Comparison of ENCODE assay signal across 15 cellular contexts in the genomic region with DNA sequence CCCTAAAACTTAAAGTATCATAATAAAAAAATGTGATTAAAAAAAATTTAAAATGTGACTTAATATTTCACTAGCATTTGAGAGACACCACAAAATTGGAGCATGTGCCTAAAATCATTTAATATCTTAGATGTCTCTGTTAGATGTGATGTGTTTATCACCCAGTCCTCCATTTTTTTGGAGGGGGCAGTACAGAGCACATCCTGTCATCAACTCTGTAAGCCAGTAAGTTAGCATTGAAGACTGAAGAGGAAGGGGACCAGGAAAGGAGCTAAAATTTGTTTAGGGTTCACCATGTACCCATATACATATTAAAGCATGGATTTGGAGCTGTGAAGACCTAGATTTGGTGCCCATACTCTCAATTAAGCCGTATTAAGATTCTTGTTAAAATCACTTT. TPM values are rescaled to one million over a fixed set of nuclear protein-coding genes. Genes with fewer than 3 reads are reported as not detected.
DNase-seq lines count a peak whose midpoint lies in the region; ATAC-seq, FAIRE-seq and TF ChIP-seq lines count a peak whose summit lies in the region.
"Had no signal": no experiment of that assay in that cellular context is flagged by ENCODE, and none has a peak within 500 bp of the region (broad histone marks: within the 10 kb centered on the region; RNA-seq: fewer than 3 reads in every experiment).

No MANE protein-coding gene starts in this region.

- CTCF ChIA-PET in HepG2 (lab: Yijun Ruan, JAX; ENCODE audit: low intra/inter-chr PET ratio, low total read pairs): no interaction called here

- FAIRE-seq in HepG2 (lab: Jason Lieb, UNC): no peak

- H3K4me1 ChIP-seq in HepG2 (ENCODE audit: insufficient read depth, low read length): peaks cover 6% of the 10 kb centered on the region; the same call in 1 of the 2 replicates
- H3K4me1 ChIP-seq in right lobe of liver: peaks cover 0 to 5% (median 0%) of the 10 kb centered on the region in 4 donors
- no peaks in the 10 kb centered on the region for H3K4me1 ChIP-seq in MM.1S (ENCODE audit: low read length)
- no peaks in the 10 kb centered on the region for H3K4me1 ChIP-seq in smooth muscle cell (ENCODE audit: low read depth)

- in situ Hi-C loops in HepG2 (cut with HindIII; ENCODE audit: extremely low pct_ligation_motif_present, low pct_unique_long_range_greater_than_20kb): no loop called here

- H3K4me2 ChIP-seq in HepG2 (ENCODE audit: low read depth, low read length) (no peak overlapping the region), MM.1S (ENCODE audit: low read depth, low read length) (no peak overlapping the region), smooth muscle cell (no peak overlapping the region)

- no peaks in the 10 kb centered on the region for H3K9me2 ChIP-seq in MM.1S (replicated peaks; ENCODE audit: insufficient read depth, low read length)

- TF ChIP-seq EP300 in HepG2 (IDR thresholded peaks at IDR 0.05; ENCODE audit: low read depth in 2 of 2, low read length in 2 of 2): no peak
- no peak for TF ChIP-seq EP300 in HepG2 (CRISPR knock-in tag; IDR thresholded peaks at IDR 0.05; ENCODE audit: borderline replicate concordance)

- TF ChIP-seq CTCF in HepG2 (CRISPR knock-in tag; IDR thresholded peaks at IDR 0.05) (no peak), right lobe of liver (IDR thresholded peaks at IDR 0.05) (no peak), MM.1S (IDR thresholded peaks at IDR 0.05; ENCODE audit: low read length) (peak; percentile 26), cardiac fibroblast (IDR thresholded peaks at IDR 0.05; ENCODE audit: low read depth, low read length) (peak; percentile 20), smooth muscle cell (IDR thresholded peaks at IDR 0.05; ENCODE audit: borderline replicate concordance, insufficient read depth, poor library complexity, severe bottlenecking) (no peak)

- H4K20me1 ChIP-seq in HepG2 (ENCODE audit: insufficient read depth, low read length) (no peaks in the 10 kb centered on the region), MM.1S (ENCODE audit: insufficient read depth, low read length) (no peaks in the 10 kb centered on the region), smooth muscle cell (ENCODE audit: low read depth) (peaks cover 3% of the 10 kb centered on the region)

- H3K4me3 ChIP-seq in HepG2 (replicated peaks in 1 of 3; ENCODE audit: insufficient read depth in 1 of 3, low read depth in 2 of 3, low read length in 3 of 3): no peak overlapping the region
- H3K4me3 ChIP-seq in right lobe of liver: no peak overlapping the region
- no peak overlapping the region for H3K4me3 ChIP-seq in MM.1S (ENCODE audit: low read length)
- no peak overlapping the region for H3K4me3 ChIP-seq in cardiac fibroblast (replicated peaks in 1 of 2; ENCODE audit: low read depth in 2 of 2, low read length in 2 of 2)
- H3K4me3 ChIP-seq in smooth muscle cell: no peak overlapping the region
- H3K4me3 ChIP-seq: lung had no signal

- peak; percentile 16 for DNase-seq in HepG2 (ENCODE audit: low spot score)
- no peak for DNase-seq in right lobe of liver
- peak; percentile 24 for DNase-seq in MM.1S
- DNase-seq in cardiac fibroblast (ENCODE audit: low read depth in 2 of 2): no peak
- DNase-seq in smooth muscle cell (lab: John Stamatoyannopoulos, UW; ENCODE audit: unreplicated experiment): no peak
- no peak for DNase-seq in HuH-7.5 (ENCODE audit: low spot score)
- no peak for DNase-seq in activated T-cell treated with anti-CD3 and anti-CD28 coated beads, Interleukin-2, amount 50 U/mL, for 1 hour
- DNase-seq: activated gamma-delta T cell, GF-D8, NCI-H1694 had no signal

- intact Hi-C loops in HepG2 (cut with micrococcal nuclease; ENCODE audit: unreplicated experiment): no loop called here
- intact Hi-C loops in right lobe of liver (cut with DNase I): no loop called here

- peaks cover 44 to 80% of the 10 kb centered on the region in 2 experiments for H3K36me3 ChIP-seq in HepG2 (replicated peaks in 1 of 2; ENCODE audit: control insufficient read depth in 1 of 2, insufficient read depth in 2 of 2, low read length in 2 of 2)
- peaks cover 0 to 52% (median 7%) of the 10 kb centered on the region in 4 donors for H3K36me3 ChIP-seq in right lobe of liver
- peaks cover 7% of the 10 kb centered on the region; the same call in 1 of the 2 replicates for H3K36me3 ChIP-seq in MM.1S (replicated peaks; ENCODE audit: insufficient read depth, low read length)
- peaks cover 61% of the 10 kb centered on the region for H3K36me3 ChIP-seq in smooth muscle cell (ENCODE audit: low read depth)

- no peak overlapping the region for H3K27ac ChIP-seq in HepG2 (ENCODE audit: extremely low read length, insufficient read depth, low read length)
- no peak overlapping the region for H3K27ac ChIP-seq in right lobe of liver
- no peak overlapping the region for H3K27ac ChIP-seq in MM.1S (ENCODE audit: low read length)
- H3K27ac ChIP-seq in smooth muscle cell (ENCODE audit: low read depth): no peak overlapping the region
- H3K27ac ChIP-seq: epithelial cell of prostate had no signal

- no peaks in the 10 kb centered on the region for H3K9me3 ChIP-seq in HepG2 (ENCODE audit: low read length)
- H3K9me3 ChIP-seq in right lobe of liver: no peaks in the 10 kb centered on the region
- H3K9me3 ChIP-seq in MM.1S (replicated peaks; ENCODE audit: insufficient read depth, low read length): no peaks in the 10 kb centered on the region
- H3K9me3 ChIP-seq in smooth muscle cell (replicated peaks; ENCODE audit: low read depth): no peaks in the 10 kb centered on the region

- H3K9ac ChIP-seq in HepG2 (ENCODE audit: insufficient read depth, low read depth, low read length) (no peak overlapping the region), MM.1S (ENCODE audit: low read length) (no peak overlapping the region), smooth muscle cell (ENCODE audit: low read depth) (no peak overlapping the region)

- TF ChIP-seq RAD21 in HepG2 (CRISPR knock-in tag; IDR thresholded peaks at IDR 0.05): no peak

- BruUV-seq in HepG2 (replicated peaks; lab: Mats Ljungman, UMichigan): no TSS peak

- TF ChIP-seq POLR2A in HepG2 (IDR thresholded peaks at IDR 0.05; ENCODE audit: insufficient read depth in 1 of 2, low read depth in 2 of 2, low read length in 2 of 2) (no peak), right lobe of liver (IDR thresholded peaks at IDR 0.05) (no peak)

- no peaks in the 10 kb centered on the region for H3K27me3 ChIP-seq in HepG2 (ENCODE audit: control insufficient read depth in 1 of 2, insufficient read depth in 2 of 2, low read length in 2 of 2)
- H3K27me3 ChIP-seq in right lobe of liver: no peaks in the 10 kb centered on the region
- no peaks in the 10 kb centered on the region for H3K27me3 ChIP-seq in MM.1S (replicated peaks; ENCODE audit: insufficient read depth, low read length)
- no peaks in the 10 kb centered on the region for H3K27me3 ChIP-seq in smooth muscle cell (ENCODE audit: low read depth)

- H3K79me2 ChIP-seq in HepG2 (ENCODE audit: insufficient read depth, low read length) (no peaks in the 10 kb centered on the region), MM.1S (ENCODE audit: low read length) (no peaks in the 10 kb centered on the region), smooth muscle cell (ENCODE audit: low read depth) (no peaks in the 10 kb centered on the region)

- H2AFZ ChIP-seq in HepG2 (ENCODE audit: low read length) (no peak overlapping the region), MM.1S (ENCODE audit: low read length) (no peak overlapping the region), smooth muscle cell (ENCODE audit: low read depth) (no peak overlapping the region)

- POLR2A ChIA-PET in HepG2 (lab: Yijun Ruan, JAX): no interaction called here

- 91% methylated on average over 1 of the region's 1 CpG for WGBS in HepG2 (ENCODE audit: low lambda C conversion rate)
- WGBS in right lobe of liver (ENCODE audit: insufficient coverage, low coverage, low lambda C conversion rate, missing lambda C conversion rate): 100% methylated on average over 1 of the region's 1 CpG
- WGBS in smooth muscle cell (ENCODE audit: low lambda C conversion rate): 89% methylated on average over 1 of the region's 1 CpG

- peak; percentile 71 for ATAC-seq in HepG2
- no peak for ATAC-seq in right lobe of liver
- no peak for ATAC-seq in HG02870 (IDR thresholded peaks at IDR 0.05; ENCODE audit: unreplicated experiment)

- H3F3A ChIP-seq in MM.1S (ENCODE audit: insufficient read depth, low read length) (no peaks in the 10 kb centered on the region), smooth muscle cell (ENCODE audit: low read depth) (no peaks in the 10 kb centered on the region)

RNA-seq across cellular contexts. Expression of gene ADIG, which starts 30.7 kb away (rescaled TPM):
- total RNA-seq in HepG2 (2016; rRNA removed; fragmentation: Illumina TruSeq; extraction: Trizol): 0.15 and 0.28 TPM in 2 replicates
- not detected in 2 replicates for total RNA-seq in HepG2 (2016; cell fraction: cytosol; rRNA removed; fragmentation: Illumina TruSeq; extraction: Trizol; ENCODE audit: low read depth)
- not detected in 2 replicates for total RNA-seq in HepG2 (2016; cell fraction: insoluble cytoplasmic fraction; rRNA removed; fragmentation: Illumina TruSeq; extraction: Trizol)
- total RNA-seq in HepG2 (2016; cell fraction: membrane; rRNA removed; fragmentation: Illumina TruSeq; extraction: Trizol): not detected in 2 replicates
- not detected in 2 replicates for total RNA-seq in HepG2 (2016; cell fraction: nucleus; rRNA removed; fragmentation: Illumina TruSeq; extraction: Trizol)
- polyA plus RNA-seq in HepG2 (2011; rRNA removed): 0.10 TPM in 1 of 2 replicates, not detected in the other
- not detected in 2 replicates for polyA plus RNA-seq in HepG2 (2011; cell fraction: cytosol; rRNA removed)
- not detected in 2 replicates for polyA plus RNA-seq in HepG2 (2011; cell fraction: nucleus; rRNA removed)
- not detected in 2 replicates for polyA plus RNA-seq in HepG2 (2012)
- not detected in 2 replicates for polyA plus RNA-seq in HepG2 (2016; cell fraction: cytosol; fragmentation: Illumina TruSeq; extraction: Trizol; ENCODE audit: low read depth)
- not detected in 2 replicates for polyA plus RNA-seq in HepG2 (2016; cell fraction: insoluble cytoplasmic fraction; fragmentation: Illumina TruSeq; extraction: Trizol; ENCODE audit: low read depth)
- polyA plus RNA-seq in HepG2 (2016; cell fraction: membrane; fragmentation: Illumina TruSeq; extraction: Trizol; ENCODE audit: low read depth): not detected in 2 replicates
- polyA plus RNA-seq in HepG2 (2016; cell fraction: nucleus; fragmentation: Illumina TruSeq; extraction: Trizol; ENCODE audit: insufficient read depth, low read depth): not detected in 2 replicates
- not detected in 2 replicates for polyA minus RNA-seq in HepG2 (2011; rRNA and poly(A)+ RNA removed; ENCODE audit: low replicate concordance)
- not detected in 2 replicates for polyA minus RNA-seq in HepG2 (2011; cell fraction: cytosol; rRNA and poly(A)+ RNA removed)
- not detected in 2 replicates for polyA minus RNA-seq in HepG2 (2011; cell fraction: nucleus; rRNA and poly(A)+ RNA removed)
- total RNA-seq in right lobe of liver: not detected
- total RNA-seq in smooth muscle cell: not detected in 2 replicates
- not detected in 2 replicates for polyA plus RNA-seq in smooth muscle cell
- total RNA-seq: cardiac septum, lung, omental fat pad had no signal
- polyA plus RNA-seq: lung had no signal

RNA-seq across cellular contexts. Expression of gene ARHGAP40, which starts 51.3 kb away (rescaled TPM):
- total RNA-seq in HepG2 (2016; rRNA removed; fragmentation: Illumina TruSeq; extraction: Trizol) (0.44 and 0.75 TPM in 2 replicates), right lobe of liver (under 1 TPM in 1 of 6 experiments, not detected in 5; 0.12 TPM), smooth muscle cell (0.22 TPM in 2 replicates)
- total RNA-seq in HepG2 (2016; cell fraction: cytosol; rRNA removed; fragmentation: Illumina TruSeq; extraction: Trizol; ENCODE audit: low read depth): 0.09 and 0.30 TPM in 2 replicates
- total RNA-seq in HepG2 (2016; cell fraction: insoluble cytoplasmic fraction; rRNA removed; fragmentation: Illumina TruSeq; extraction: Trizol): 0.34 and 0.84 TPM in 2 replicates
- 0.10 and 0.43 TPM in 2 replicates for total RNA-seq in HepG2 (2016; cell fraction: membrane; rRNA removed; fragmentation: Illumina TruSeq; extraction: Trizol)
- total RNA-seq in HepG2 (2016; cell fraction: nucleus; rRNA removed; fragmentation: Illumina TruSeq; extraction: Trizol): 0.31 and 0.90 TPM in 2 replicates
- polyA plus RNA-seq in HepG2 (2011; rRNA removed) (2.1 and 2.7 TPM in 2 replicates), smooth muscle cell (1.1 TPM in 1 of 2 replicates, not detected in the other)
- 0.72 and 0.86 TPM in 2 replicates for polyA plus RNA-seq in HepG2 (2011; cell fraction: cytosol; rRNA removed)
- 15.4 and 16.6 TPM in 2 replicates for polyA plus RNA-seq in HepG2 (2011; cell fraction: nucleus; rRNA removed)
- polyA plus RNA-seq in HepG2 (2012): 0.47 and 0.86 TPM in 2 replicates
- polyA plus RNA-seq in HepG2 (2016; cell fraction: cytosol; fragmentation: Illumina TruSeq; extraction: Trizol; ENCODE audit: low read depth): 0.06 and 0.20 TPM in 2 replicates
- polyA plus RNA-seq in HepG2 (2016; cell fraction: insoluble cytoplasmic fraction; fragmentation: Illumina TruSeq; extraction: Trizol; ENCODE audit: low read depth): 0.21 and 0.39 TPM in 2 replicates
- 0.19 and 0.26 TPM in 2 replicates for polyA plus RNA-seq in HepG2 (2016; cell fraction: membrane; fragmentation: Illumina TruSeq; extraction: Trizol; ENCODE audit: low read depth)
- 1.5 and 2.2 TPM in 2 replicates for polyA plus RNA-seq in HepG2 (2016; cell fraction: nucleus; fragmentation: Illumina TruSeq; extraction: Trizol; ENCODE audit: insufficient read depth, low read depth)
- polyA minus RNA-seq in HepG2 (2011; rRNA and poly(A)+ RNA removed; ENCODE audit: low replicate concordance): 1.7 TPM in 1 of 2 replicates, not detected in the other
- 0.20 TPM in 1 of 2 replicates, not detected in the other for polyA minus RNA-seq in HepG2 (2011; cell fraction: cytosol; rRNA and poly(A)+ RNA removed)
- polyA minus RNA-seq in HepG2 (2011; cell fraction: nucleus; rRNA and poly(A)+ RNA removed): 2.7 and 2.9 TPM in 2 replicates
- total RNA-seq: cardiac septum, omental fat pad had no signal

Comparison
In these comparisons a context has a peak if more than half of its experiments do, and no peak if none do; other contexts are left out.
1. DNase-seq: peak in HepG2 (single experiment) and MM.1S (single experiment); none in right lobe of liver (0 of 3), cardiac fibroblast (0 of 2), smooth muscle cell (single experiment), HuH-7.5 (single experiment) and activated T-cell treated with anti-CD3 and anti-CD28 coated beads, Interleukin-2, amount 50 U/mL, for 1 hour (single experiment).
2. CTCF ChIP-seq: peak in MM.1S (single experiment) and cardiac fibroblast (single experiment); none in HepG2 (single experiment), right lobe of liver (0 of 4) and smooth muscle cell (single experiment).